ENCODE assay signal across 8 cellular contexts in genomic region chr17:37047631-37048104, GRCh38.
DNase-seq lines count a peak whose midpoint lies in the region; ATAC-seq and TF ChIP-seq lines count a peak whose summit lies in the region.

No MANE protein-coding gene starts in this region.

- 7 to 8% methylated on average over 9 of the region's 9 CpGs for WGBS in gastroesophageal sphincter (ENCODE audit: low coverage in 1 of 2), 2 donors

- no peak for TF ChIP-seq EP300 in gastroesophageal sphincter (IDR thresholded peaks at IDR 0.05)

- H3K4me2 ChIP-seq in osteoblast (ENCODE audit: insufficient read depth, low read length), result no peak overlapping the region

- DNase-seq in ELR (ENCODE audit: low read depth) (peak; percentile 80), NAMALWA (ENCODE audit: low spot score) (peak; percentile 91), SK-N-DZ (ENCODE audit: low spot score) (peak; percentile 86), osteoblast (ENCODE audit: insufficient read length, low spot score, missing footprints) (peak; percentile 83), thoracic aorta (ENCODE audit: low spot score) (peak; percentile 15)
- DNase-seq in activated naive CD4-positive, alpha-beta T cell (lab: John Stamatoyannopoulos, UW), result peak; percentile 43 to 69 (median 62)

- H3K9me3 ChIP-seq in gastroesophageal sphincter, result no peaks in the 10 kb centered on the region
- H3K9me3 ChIP-seq in osteoblast (ENCODE audit: low read depth, low read length), result no peaks in the 10 kb centered on the region
- no peaks in the 10 kb centered on the region for H3K9me3 ChIP-seq in thoracic aorta

- H4K20me1 ChIP-seq in osteoblast (ENCODE audit: insufficient read depth, low read length), result peaks cover 5% of the 10 kb centered on the region

- no peak for TF ChIP-seq POLR2A in gastroesophageal sphincter (IDR thresholded peaks at IDR 0.05)

- H3K4me1 ChIP-seq in gastroesophageal sphincter (peaks cover 0 to 3% (median 0%) of the 10 kb centered on the region in 3 donors), osteoblast (ENCODE audit: insufficient read depth, low read length) (peaks cover 4% of the 10 kb centered on the region), thoracic aorta (ENCODE audit: control insufficient read depth in 1 of 2, low read depth in 2 of 2) (no peaks in the 10 kb centered on the region)

- H3K36me3 ChIP-seq in gastroesophageal sphincter, result peaks cover 0 to 64% of the 10 kb centered on the region in 2 donors
- no peaks in the 10 kb centered on the region for H3K36me3 ChIP-seq in osteoblast (ENCODE audit: insufficient read depth, low read length)
- H3K36me3 ChIP-seq in thoracic aorta, result peaks cover 9% of the 10 kb centered on the region

- H3K79me2 ChIP-seq in osteoblast (ENCODE audit: insufficient read depth, low read length), result no peaks in the 10 kb centered on the region

- H3K27me3 ChIP-seq in gastroesophageal sphincter, result no peaks in the 10 kb centered on the region
- H3K27me3 ChIP-seq in osteoblast (ENCODE audit: insufficient read depth, low read length), result no peaks in the 10 kb centered on the region
- H3K27me3 ChIP-seq in thoracic aorta (replicated peaks; ENCODE audit: insufficient read depth), result no peaks in the 10 kb centered on the region

- no peak overlapping the region for H3K27ac ChIP-seq in gastroesophageal sphincter
- no peak overlapping the region for H3K27ac ChIP-seq in osteoblast (ENCODE audit: low read depth, low read length)
- H3K27ac ChIP-seq in thoracic aorta, result no peak overlapping the region

- H3K4me3 ChIP-seq in gastroesophageal sphincter (no peak overlapping the region), osteoblast (ENCODE audit: insufficient read depth, low read length) (no peak overlapping the region), thoracic aorta (no peak overlapping the region)

- TF ChIP-seq CTCF in gastroesophageal sphincter (IDR thresholded peaks at IDR 0.05) (peak; percentile 76 to 90 (median 81)), osteoblast (IDR thresholded peaks at IDR 0.05; ENCODE audit: extremely low read depth, low read depth, low read length) (peak; percentile 95), thoracic aorta (IDR thresholded peaks at IDR 0.05) (peak; percentile 84)

- H2AFZ ChIP-seq in osteoblast (ENCODE audit: low read length), result no peak overlapping the region

- ATAC-seq in gastroesophageal sphincter (peak; percentile 58), thoracic aorta (ENCODE audit: insufficient number of reproducible peaks, low FRiP score, low read depth) (no peak), HG03196 (IDR thresholded peaks at IDR 0.05; ENCODE audit: unreplicated experiment) (no peak)

Comparison
In these comparisons a context has a peak if more than half of its experiments do, and no peak if none do; other contexts are left out.
1. DNase-seq: peak in every context shown above with its lines; median percentile 91 in NAMALWA; 86 in SK-N-DZ; 83 in osteoblast; 80 in ELR; 62 in activated naive CD4-positive, alpha-beta T cell; 15 in thoracic aorta.